9 cellular contexts compared by ENCODE assay signal in genomic region chr16:85372627-85373372, GRCh38.
DNase-seq lines count a peak whose midpoint lies in the region; ATAC-seq and TF ChIP-seq lines count a peak whose summit lies in the region.
"Had no signal": no experiment of that assay in that cellular context is flagged by ENCODE, and none has a peak within 500 bp of the region (broad histone marks: within the 10 kb centered on the region; RNA-seq: fewer than 3 reads in every experiment).

No MANE protein-coding gene starts in this region.

- H2AFZ ChIP-seq in IMR-90 (replicated peaks; ENCODE audit: low read length, poor library complexity), result peak overlapping the region; percentile 6
- no peak overlapping the region for H2AFZ ChIP-seq in mesenchymal stem cell (ENCODE audit: low read depth, low read length)

- no peak overlapping the region for H4K5ac ChIP-seq in IMR-90 (ENCODE audit: low read depth, low read length)

- H3K9ac ChIP-seq in IMR-90 (ENCODE audit: low read depth, low read length) (no peak overlapping the region), mesenchymal stem cell (ENCODE audit: low read length) (no peak overlapping the region)

- CTCF ChIA-PET in AG04449 (lab: Yijun Ruan, JAX), result interaction anchor here (0.6 to 7.4 kb wide), 9 partner anchors 13 to 258 kb away, joined by 3 to 48 read pairs (median 5); no protein-coding TSS in a partner anchor
- CTCF ChIA-PET in IMR-90 (lab: Yijun Ruan, JAX), result no interaction called here

- H3K4me3 ChIP-seq in AG04449 (ENCODE audit: low read depth, low read length) (no peak overlapping the region), IMR-90 (ENCODE audit: insufficient read depth, low read depth, low read length) (no peak overlapping the region), mesenchymal stem cell (ENCODE audit: insufficient read depth in 1 of 2, low read depth in 1 of 2, low read length in 2 of 2) (no peak overlapping the region)

- peaks cover 3% of the 10 kb centered on the region for H3K27me3 Mint-ChIP-seq in activated naive CD8-positive, alpha-beta T cell treated with anti-CD3 and anti-CD28 coated beads for 36 hours
- peaks cover 11% of the 10 kb centered on the region for H3K27me3 Mint-ChIP-seq in glutamatergic neuron (ENCODE audit: unreplicated experiment)

- H3K18ac ChIP-seq in IMR-90 (ENCODE audit: low read depth, low read length) (no peak overlapping the region), mesenchymal stem cell (ENCODE audit: low read depth in 1 of 2, low read length in 2 of 2) (peak overlapping the region; percentile 88 to 97)

- no peak; the same call in 1 of the 2 replicates for TF ChIP-seq RAD21 in IMR-90 (IDR thresholded peaks at IDR 0.05; ENCODE audit: low read length)

- no peak for TF ChIP-seq POLR2A in IMR-90 (IDR thresholded peaks at IDR 0.05; ENCODE audit: low read depth, low read length)

- no peak overlapping the region for H3K4me3 Mint-ChIP-seq in activated naive CD8-positive, alpha-beta T cell treated with anti-CD3 and anti-CD28 coated beads for 36 hours
- H3K4me3 Mint-ChIP-seq in glutamatergic neuron (ENCODE audit: unreplicated experiment), result no peak overlapping the region

- DNase-seq in AG04449 (ENCODE audit: low read depth, low spot score) (peak; percentile 53), IMR-90 (peak; percentile 85), mesenchymal stem cell (peak; percentile 93), glutamatergic neuron (no peak), NCI-H187 (lab: John Stamatoyannopoulos, UW) (no peak), SHP77 treated with DMSO at 0.1 percent for 48 hours (lab: John Stamatoyannopoulos, UW) (no peak), activated gamma-delta T cell (lab: John Stamatoyannopoulos, UW) (no peak)
- DNase-seq in activated naive CD8-positive, alpha-beta T cell treated with anti-CD3 and anti-CD28 coated beads for 36 hours, result peak; percentile 44

- H3K36me3 Mint-ChIP-seq in activated naive CD8-positive, alpha-beta T cell treated with anti-CD3 and anti-CD28 coated beads for 36 hours, result no peaks in the 10 kb centered on the region
- no peaks in the 10 kb centered on the region for H3K36me3 Mint-ChIP-seq in glutamatergic neuron (ENCODE audit: unreplicated experiment)

- POLR2A ChIA-PET in AG04449 (lab: Yijun Ruan, JAX) (interaction anchor here (1.1 kb wide), 1 partner anchor 9 kb away, joined by 3 read pairs; no protein-coding TSS in a partner anchor), IMR-90 (lab: Charles Lee; ENCODE audit: unreplicated experiment) (no interaction called here)

- BruUV-seq in IMR-90 (replicated peaks; lab: Mats Ljungman, UMichigan), result no TSS peak

- H3K4me2 ChIP-seq in IMR-90 (ENCODE audit: low read depth, low read length) (no peak overlapping the region), mesenchymal stem cell (ENCODE audit: low read length, poor library complexity, severe bottlenecking) (no peak overlapping the region)

- H3K4ac ChIP-seq in IMR-90 (ENCODE audit: low read depth, low read length) (peak overlapping the region; percentile 80), mesenchymal stem cell (ENCODE audit: low read depth in 1 of 2, low read length in 2 of 2) (peak overlapping the region; percentile 8 to 90)

- H2BK15ac ChIP-seq in IMR-90 (ENCODE audit: low read depth, low read length) (0 out of 3 replicates have a peak overlapping the region, but pooled peaks have one; percentile 0), mesenchymal stem cell (ENCODE audit: low read depth, poor library complexity, severe bottlenecking) (peak overlapping the region; percentile 97)

- H3K56ac ChIP-seq in IMR-90 (ENCODE audit: extremely low read depth, insufficient read depth, low read length), result no peak overlapping the region

- H4K91ac ChIP-seq in IMR-90 (ENCODE audit: insufficient read depth, low read depth, low read length) (peak overlapping the region; percentile 60), mesenchymal stem cell (ENCODE audit: low read length) (peak overlapping the region; percentile 98)

- H2BK20ac ChIP-seq in IMR-90 (ENCODE audit: low read depth, low read length), result peak overlapping the region; percentile 33

- peak overlapping the region; percentile 81 for H2AK5ac ChIP-seq in IMR-90 (ENCODE audit: low read depth, low read length)
- no peak overlapping the region for H2AK5ac ChIP-seq in mesenchymal stem cell (ENCODE audit: low read length, severe bottlenecking)

- H3K27ac Mint-ChIP-seq in activated naive CD8-positive, alpha-beta T cell treated with anti-CD3 and anti-CD28 coated beads for 36 hours, result no peak overlapping the region
- H3K27ac Mint-ChIP-seq in glutamatergic neuron (ENCODE audit: unreplicated experiment), result no peak overlapping the region

- intact Hi-C loops in IMR-90 (cut with micrococcal nuclease), result no loop called here

- peak overlapping the region; percentile 67 for H2BK120ac ChIP-seq in IMR-90 (ENCODE audit: low read depth, low read length)
- H2BK120ac ChIP-seq in mesenchymal stem cell (ENCODE audit: low read depth, low read length), result peak overlapping the region; percentile 55

- TF ChIP-seq CTCF in AG04449 (IDR thresholded peaks at IDR 0.05; ENCODE audit: insufficient read depth, low read length, missing control alignments) (no peak), IMR-90 (conservative IDR thresholded peaks at IDR 0.05; ENCODE audit: low read depth, low read length) (no peak), glutamatergic neuron (IDR thresholded peaks at IDR 0.05; ENCODE audit: partially characterized antibody, unreplicated experiment) (no peak)

- H3K4me1 ChIP-seq in IMR-90 (ENCODE audit: control insufficient read depth, insufficient read depth, low read length) (peaks cover 25% of the 10 kb centered on the region), mesenchymal stem cell (ENCODE audit: control insufficient read depth, insufficient read depth, low read depth, low read length) (peaks cover 48% of the 10 kb centered on the region)

- H3K4me1 Mint-ChIP-seq in activated naive CD8-positive, alpha-beta T cell treated with anti-CD3 and anti-CD28 coated beads for 36 hours, result peaks cover 6% of the 10 kb centered on the region
- H3K4me1 Mint-ChIP-seq in glutamatergic neuron (ENCODE audit: low read depth, unreplicated experiment), result peaks cover 17% of the 10 kb centered on the region

- H3K14ac ChIP-seq in IMR-90 (replicated peaks; ENCODE audit: low read depth, low read length), result peak overlapping the region; percentile 5; the same call in 1 of the 2 replicates
- peak overlapping the region in 1 of 2 experiments; percentile 2 for H3K14ac ChIP-seq in mesenchymal stem cell (ENCODE audit: low read length in 2 of 2)

- no peaks in the 10 kb centered on the region for H3K36me3 ChIP-seq in IMR-90 (ENCODE audit: control insufficient read depth, insufficient read depth, low read length)
- H3K36me3 ChIP-seq in mesenchymal stem cell (ENCODE audit: control insufficient read depth in 1 of 2, insufficient read depth in 2 of 2, low read depth in 1 of 2, low read length in 2 of 2), result peaks cover 0 to 14% of the 10 kb centered on the region in 2 experiments

- H3K23ac ChIP-seq in IMR-90 (ENCODE audit: low read depth, low read length) (no peak overlapping the region), mesenchymal stem cell (ENCODE audit: low read length in 2 of 2) (no peak overlapping the region)

- peaks cover 61% of the 10 kb centered on the region for H4K20me1 ChIP-seq in IMR-90 (ENCODE audit: insufficient read depth, low read length)

- H4K8ac ChIP-seq in IMR-90 (ENCODE audit: low read depth in 2 of 2, low read length in 2 of 2), result peak overlapping the region in 1 of 2 experiments; percentile 26; a peak in 2 of 4 replicates
- peak overlapping the region; percentile 97 for H4K8ac ChIP-seq in mesenchymal stem cell (ENCODE audit: low read length)

- H2AK9ac ChIP-seq in IMR-90 (replicated peaks; ENCODE audit: low read depth, low read length, poor library complexity), result peak overlapping the region; percentile 87

- H3K27ac ChIP-seq in IMR-90 (ENCODE audit: insufficient read depth, low read length) (no peak overlapping the region; the same call in 1 of the 2 replicates), mesenchymal stem cell (ENCODE audit: low read length, poor library complexity, severe bottlenecking) (no peak overlapping the region)
- H3K27ac ChIP-seq: epithelial cell of prostate had no signal

- H3K27me3 ChIP-seq in IMR-90 (ENCODE audit: control insufficient read depth, insufficient read depth, low read length), result no peaks in the 10 kb centered on the region
- H3K27me3 ChIP-seq in mesenchymal stem cell (ENCODE audit: control insufficient read depth in 1 of 2, insufficient read depth in 1 of 2, low read length in 2 of 2), result no peaks in the 10 kb centered on the region

- ATAC-seq in IMR-90 (ENCODE audit: low read depth), result peak; percentile 67

- H2BK12ac ChIP-seq in mesenchymal stem cell (ENCODE audit: low read length in 2 of 2), result peak overlapping the region; percentile 15 to 96

- peaks cover 17% of the 10 kb centered on the region for H3K9me1 ChIP-seq in IMR-90 (ENCODE audit: insufficient read depth, low read length)

- H3K79me1 ChIP-seq in IMR-90 (ENCODE audit: low read depth in 1 of 2, low read length in 2 of 2) (peaks cover 11 to 70% of the 10 kb centered on the region in 2 experiments), mesenchymal stem cell (replicated peaks; ENCODE audit: low read length, poor library complexity, severe bottlenecking) (peaks cover 27% of the 10 kb centered on the region)

- no peaks in the 10 kb centered on the region for H3K9me3 ChIP-seq in IMR-90 (ENCODE audit: control insufficient read depth, insufficient read depth, low read length)
- H3K9me3 ChIP-seq in mesenchymal stem cell (ENCODE audit: control insufficient read depth, low read length), result no peaks in the 10 kb centered on the region

- in situ Hi-C loops in IMR-90 (cut with MboI; ENCODE audit: low sequenced_read_pairs), result no loop called here

- 35% methylated on average over 2 of the region's 15 CpGs; no CpG with 5 or more reads in 1 of the 2 experiments for WGBS in IMR-90 (ENCODE audit: extremely low coverage in 2 of 2, insufficient read length in 1 of 2), 2 experiments
- WGBS in mesenchymal stem cell, result 44% methylated on average over 11 of the region's 15 CpGs

- dilution Hi-C loops in IMR-90 (cut with HindIII; ENCODE audit: low sequenced_read_pairs, unreplicated experiment), result no loop called here

- no peaks in the 10 kb centered on the region for H3K9me3 Mint-ChIP-seq in activated naive CD8-positive, alpha-beta T cell treated with anti-CD3 and anti-CD28 coated beads for 36 hours
- H3K9me3 Mint-ChIP-seq in glutamatergic neuron (ENCODE audit: unreplicated experiment), result peaks cover 9% of the 10 kb centered on the region

- H2BK5ac ChIP-seq in IMR-90 (ENCODE audit: low read depth, low read length, poor library complexity, severe bottlenecking) (peak overlapping the region; percentile 1), mesenchymal stem cell (ENCODE audit: low read depth, low read length, poor library complexity, severe bottlenecking) (no peak overlapping the region)

TF ChIP-seq in IMR-90, 13 proteins besides CTCF, POLR2A, EP300 and RAD21 (continues in another document):
- TF ChIP-seq NFE2L2 (IDR thresholded peaks at IDR 0.05; ENCODE audit: low read depth, low read length), result 0 out of 2 replicates have a peak, but pooled peaks have one; percentile 8

Comparison
In these comparisons a context has a peak if more than half of its experiments do, and no peak if none do; other contexts are left out.
1. DNase-seq: peak in AG04449 (single experiment), IMR-90 (single experiment), activated naive CD8-positive, alpha-beta T cell treated with anti-CD3 and anti-CD28 coated beads for 36 hours (single experiment) and mesenchymal stem cell (single experiment); none in glutamatergic neuron (single experiment), NCI-H187 (0 of 2), SHP77 treated with DMSO at 0.1 percent for 48 hours (single experiment) and activated gamma-delta T cell (single experiment).